Comparison of ENCODE assay signal across 8 cellular contexts in genomic region chrX:119693032-119693995, GRCh38. TPM values are rescaled to one million over a fixed set of nuclear protein-coding genes. Genes with fewer than 3 reads are reported as not detected.
DNase-seq lines count a peak whose midpoint lies in the region; ATAC-seq and TF ChIP-seq lines count a peak whose summit lies in the region.

Gene SEPTIN6 (minus strand): TSS chrX:119693168. CDS start chrX:119693105, 63 bp downstream.

- DNase-seq in DMS 273 treated with DMSO at 0.1 percent for 48 hours (lab: John Stamatoyannopoulos, UW) (peak; percentile 43), RWPE1 (ENCODE audit: low spot score) (peak; percentile 34), foreskin fibroblast (peak; percentile 30 to 68), neural progenitor cell (ENCODE audit: low spot score) (peak; percentile 78)

- H3K9me3 Mint-ChIP-seq in activated T-helper 17 cell treated with anti-CD3 and anti-CD28 coated beads, Interleukin-2, amount 50 U/mL, for 72 hours, result no peaks in the 10 kb centered on the region
- peaks cover 17% of the 10 kb centered on the region for H3K9me3 Mint-ChIP-seq in neural progenitor cell

- H3K4me2 ChIP-seq in neural progenitor cell, result peak within 1 kb of the TSS; percentile 84

- H3K36me3 Mint-ChIP-seq in activated T-helper 17 cell treated with anti-CD3 and anti-CD28 coated beads, Interleukin-2, amount 50 U/mL, for 72 hours (ENCODE audit: low read depth), result peaks cover 42% of the 10 kb centered on the region
- no peaks in the 10 kb centered on the region for H3K36me3 Mint-ChIP-seq in neural progenitor cell

- CTCF ChIA-PET in RWPE1 (lab: Yijun Ruan, JAX), result interaction anchor here (0.6 kb wide), 2 partner anchors 35 to 156 kb away, joined by 3 read pairs; no protein-coding TSS in a partner anchor

- H3K9ac ChIP-seq in HUES6 (ENCODE audit: low read length), result peak within 1 kb of the TSS; percentile 86
- no peak within 1 kb of the TSS for H3K9ac ChIP-seq in neural progenitor cell

- H3K4me1 Mint-ChIP-seq in activated T-helper 17 cell treated with anti-CD3 and anti-CD28 coated beads, Interleukin-2, amount 50 U/mL, for 72 hours, result no peaks in the 10 kb centered on the region
- peaks cover 22% of the 10 kb centered on the region for H3K4me1 Mint-ChIP-seq in neural progenitor cell

- H3K27me3 Mint-ChIP-seq in activated T-helper 17 cell treated with anti-CD3 and anti-CD28 coated beads, Interleukin-2, amount 50 U/mL, for 72 hours, result no peaks in the 10 kb centered on the region
- peaks cover 11% of the 10 kb centered on the region for H3K27me3 Mint-ChIP-seq in neural progenitor cell (ENCODE audit: insufficient read depth, low read depth)

- H3K27ac ChIP-seq in HUES6 (ENCODE audit: low read depth, low read length) (peak within 1 kb of the TSS; percentile 94), RWPE1 (peak within 1 kb of the TSS; percentile 71), neural progenitor cell (no peak within 1 kb of the TSS)

- peaks cover 9% of the 10 kb centered on the region for H3K79me2 ChIP-seq in neural progenitor cell (ENCODE audit: low read depth)

- H3K27me3 ChIP-seq in HUES6 (ENCODE audit: control insufficient read depth, insufficient read depth, low read length) (peaks cover 34% of the 10 kb centered on the region), neural progenitor cell (peaks cover 41% of the 10 kb centered on the region)

- peak within 1 kb of the TSS; percentile 95 for H3K4me3 ChIP-seq in HUES6 (ENCODE audit: low read depth, low read length)
- H3K4me3 ChIP-seq in foreskin fibroblast (ENCODE audit: low read depth in 1 of 2, low read length in 2 of 2), result peak within 1 kb of the TSS; percentile 65
- H3K4me3 ChIP-seq in neural progenitor cell, result peak within 1 kb of the TSS; percentile 64

- peaks cover 31% of the 10 kb centered on the region for H3K4me1 ChIP-seq in HUES6 (ENCODE audit: control insufficient read depth, insufficient read depth, low read length)
- peaks cover 3% of the 10 kb centered on the region for H3K4me1 ChIP-seq in neural progenitor cell

- no peaks in the 10 kb centered on the region; the same call in 1 of the 2 replicates for H3K9me3 ChIP-seq in HUES6 (ENCODE audit: control insufficient read depth, insufficient read depth, low read depth, low read length)
- no peaks in the 10 kb centered on the region for H3K9me3 ChIP-seq in neural progenitor cell (ENCODE audit: low read depth)

- peak within 1 kb of the TSS; percentile 76 for H2AFZ ChIP-seq in neural progenitor cell (replicated peaks)

- H3K27ac Mint-ChIP-seq in activated T-helper 17 cell treated with anti-CD3 and anti-CD28 coated beads, Interleukin-2, amount 50 U/mL, for 72 hours, result peak within 1 kb of the TSS; percentile 97
- peak within 1 kb of the TSS; percentile 19 for H3K27ac Mint-ChIP-seq in neural progenitor cell

- H3F3A ChIP-seq in neural progenitor cell (ENCODE audit: low read depth), result peaks cover 7% of the 10 kb centered on the region

- peak; percentile 69 for ATAC-seq in GM21381 (IDR thresholded peaks at IDR 0.05; ENCODE audit: unreplicated experiment)
- ATAC-seq in activated T-helper 17 cell treated with anti-CD3 and anti-CD28 coated beads, Interleukin-2, amount 50 U/mL, for 72 hours (replicated peaks), result peak; percentile 61

- H3K4me3 Mint-ChIP-seq in activated T-helper 17 cell treated with anti-CD3 and anti-CD28 coated beads, Interleukin-2, amount 50 U/mL, for 72 hours, result peak within 1 kb of the TSS; percentile 95
- H3K4me3 Mint-ChIP-seq in neural progenitor cell, result peak within 1 kb of the TSS; percentile 95

- no peaks in the 10 kb centered on the region for H3K36me3 ChIP-seq in HUES6 (ENCODE audit: control insufficient read depth, insufficient read depth, low read length)
- no peaks in the 10 kb centered on the region for H3K36me3 ChIP-seq in neural progenitor cell

- POLR2A ChIA-PET in RWPE1 (lab: Yijun Ruan, JAX; ENCODE audit: low non-redundant PET), result interaction anchor here (0.5 to 0.6 kb wide), 2 partner anchors 16 to 76 kb away, joined by 3 read pairs; no protein-coding TSS in a partner anchor

- TF ChIP-seq CTCF in RWPE1 (conservative IDR thresholded peaks at IDR 0.05; ENCODE audit: low read depth) (no peak), foreskin fibroblast (IDR thresholded peaks at IDR 0.05; ENCODE audit: low read depth, low read length) (no peak), neural progenitor cell (IDR thresholded peaks at IDR 0.05) (no peak), subcutaneous adipose tissue (IDR thresholded peaks at IDR 0.05; ENCODE audit: low read depth) (no peak)

- no peaks in the 10 kb centered on the region for H4K20me1 ChIP-seq in neural progenitor cell (ENCODE audit: low read depth)

RNA-seq across cellular contexts. Expression of gene SEPTIN6, which starts in this region (rescaled TPM):
- 100 to 1,000 TPM; 171 to 204 TPM for total RNA-seq in activated T-helper 17 cell treated with anti-CD3 and anti-CD28 coated beads, Interleukin-2, amount 50 U/mL, for 72 hours
- total RNA-seq in neural progenitor cell (ENCODE audit: low replicate concordance) (19.4 and 21.7 TPM in 2 replicates), subcutaneous adipose tissue (10 to 100 TPM in 3 of 4 donors, 1 to 10 TPM in 1; 9.2 to 18.4 (median 11.8) TPM)
